Comparison of ENCODE assay signal across 20 cellular contexts in the genomic region with DNA sequence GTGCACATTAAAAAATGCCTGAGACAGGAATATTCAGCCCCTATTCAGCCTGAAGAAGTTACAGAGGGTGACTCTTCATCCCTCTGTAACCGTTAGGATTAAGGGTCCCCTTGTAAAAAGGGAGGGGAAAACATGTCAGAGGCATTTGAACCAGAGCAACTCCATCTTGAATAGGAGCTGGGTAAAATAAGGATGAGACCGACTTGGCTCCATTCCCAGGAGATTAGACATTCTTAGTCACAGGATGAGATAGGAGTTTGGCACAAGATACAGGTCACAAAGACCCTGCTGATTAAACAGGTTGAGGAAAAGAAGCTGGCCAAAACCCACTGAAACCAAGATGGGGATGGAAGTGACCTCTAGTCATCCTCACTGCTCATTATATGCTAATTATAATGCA. TPM values are rescaled to one million over a fixed set of nuclear protein-coding genes. Genes with fewer than 3 reads are reported as not detected.
DNase-seq lines count a peak whose midpoint lies in the region; ATAC-seq, FAIRE-seq and TF ChIP-seq lines count a peak whose summit lies in the region.
"Had no signal": no experiment of that assay in that cellular context is flagged by ENCODE, and none has a peak within 500 bp of the region (broad histone marks: within the 10 kb centered on the region; RNA-seq: fewer than 3 reads in every experiment).

No MANE protein-coding gene starts in this region.

- no peak for TF ChIP-seq CTCF in keratinocyte (optimal IDR thresholded peaks at IDR 0.05 in 1 of 3, IDR thresholded peaks at IDR 0.05 in 1 of 3, conservative IDR thresholded peaks at IDR 0.05 in 1 of 3; ENCODE audit: extremely low read depth in 1 of 3, insufficient read depth in 2 of 3, low read length in 3 of 3)

- H2AFZ ChIP-seq in keratinocyte (ENCODE audit: control insufficient read depth, low read length): no peak overlapping the region

- dilution Hi-C loops in keratinocyte (cut with MboI; ENCODE audit: extremely low pct_ligation_motif_present, low sequenced_read_pairs): no loop called here

- DNase-seq in EL: peak; percentile 70
- peak; percentile 80 to 83 for DNase-seq in NCI-H524 (lab: John Stamatoyannopoulos, UW)
- peak; percentile 36 for DNase-seq in amniotic epithelial cell (ENCODE audit: low read depth)
- DNase-seq in keratinocyte (ENCODE audit: low read depth, low spot score): no peak
- DNase-seq in NCI-H2107 treated with DMSO at 0.1 percent for 48 hours (lab: John Stamatoyannopoulos, UW; ENCODE audit: unreplicated experiment): no peak
- no peak for DNase-seq in GM19240 (ENCODE audit: insufficient read length, low spot score)
- DNase-seq: activated naive CD8-positive, alpha-beta T cell treated with anti-CD3 and anti-CD28 coated beads, Interleukin-2, amount 10 ng/mL, durations not matched to agents 7 days and 5 days; CD4-positive, CD25-positive, alpha-beta regulatory T cell; DMS153; left lung; mucosa of descending colon; NCI-H1092 treated with DMSO at 0.1 percent for 48 hours; NCI-H748 treated with DMSO at 0.1 percent for 48 hours; Peyer's patch; spleen; T-helper 9 cell had no signal

- H3K9me3 ChIP-seq in keratinocyte (ENCODE audit: control insufficient read depth, low read depth, low read length): no peaks in the 10 kb centered on the region
- H3K9me3 ChIP-seq: gastroesophageal sphincter, left lung, mucosa of descending colon, Peyer's patch, spleen, uterus had no signal

- no peak for ATAC-seq in GM21360 (IDR thresholded peaks at IDR 0.05; ENCODE audit: unreplicated experiment)
- ATAC-seq in HG02759 (IDR thresholded peaks at IDR 0.05; ENCODE audit: unreplicated experiment): no peak
- ATAC-seq: gastroesophageal sphincter, left lung, mucosa of descending colon had no signal

- no peak overlapping the region for H3K9ac ChIP-seq in keratinocyte (ENCODE audit: control insufficient read depth, extremely low read depth, insufficient read depth, low read length)

- no peak overlapping the region for H3K27ac ChIP-seq in keratinocyte (ENCODE audit: control insufficient read depth, insufficient read depth, low read length)
- H3K27ac ChIP-seq: gastroesophageal sphincter, left lung, Peyer's patch, spleen, uterus had no signal

- H3K4me2 ChIP-seq in keratinocyte (ENCODE audit: control insufficient read depth, extremely low read depth, insufficient read depth, low read depth, low read length): no peak overlapping the region

- no peaks in the 10 kb centered on the region for H4K20me1 ChIP-seq in keratinocyte (ENCODE audit: control insufficient read depth, extremely low read depth, insufficient read depth, low read length)

- FAIRE-seq in keratinocyte (lab: Jason Lieb, UNC): peak; percentile 59

- no peaks in the 10 kb centered on the region for H3K9me1 ChIP-seq in keratinocyte (ENCODE audit: control insufficient read depth, extremely low read depth, insufficient read depth, low read length)

- no peak overlapping the region for H3K4me3 ChIP-seq in keratinocyte (ENCODE audit: control insufficient read depth in 2 of 3, extremely low read depth in 1 of 3, insufficient read depth in 2 of 3, low read depth in 1 of 3, low read length in 3 of 3)
- H3K4me3 ChIP-seq: gastroesophageal sphincter, left lung, mucosa of descending colon, Peyer's patch, spleen, uterus had no signal

- H3K27me3 ChIP-seq in keratinocyte (ENCODE audit: control insufficient read depth, extremely low read depth, insufficient read depth, low read length): peaks cover 9% of the 10 kb centered on the region
- H3K27me3 ChIP-seq: gastroesophageal sphincter, left lung, Peyer's patch, spleen, uterus had no signal

- H3K79me2 ChIP-seq in keratinocyte (ENCODE audit: control insufficient read depth, insufficient read depth, low read length): no peaks in the 10 kb centered on the region

- H3K36me3 ChIP-seq in keratinocyte (ENCODE audit: control insufficient read depth in 2 of 2, extremely low read depth in 1 of 2, insufficient read depth in 2 of 2, low read length in 2 of 2): no peaks in the 10 kb centered on the region
- H3K36me3 ChIP-seq: gastroesophageal sphincter, left lung, Peyer's patch, spleen, uterus had no signal

- H3K4me1 ChIP-seq in keratinocyte (ENCODE audit: control insufficient read depth, extremely low read depth, insufficient read depth, low read length): peaks cover 17% of the 10 kb centered on the region
- H3K4me1 ChIP-seq: left lung, Peyer's patch, spleen, uterus had no signal

RNA-seq across cellular contexts. Expression of a gene that starts 19.9 kb away (rescaled TPM):
- 2.9 to 7.5 TPM (median 4.6 TPM) in 3 replicates for polyA plus RNA-seq in keratinocyte
- 10.8 TPM for polyA plus RNA-seq in keratinocyte (2011; ENCODE audit: low read depth)
- polyA plus RNA-seq in keratinocyte (2011; cell fraction: cytosol; rRNA removed): 1.8 and 3.6 TPM in 2 replicates
- 10.3 and 10.4 TPM in 2 replicates for polyA plus RNA-seq in keratinocyte (2011; cell fraction: nucleus; rRNA removed)
- 2.1 TPM in 2 replicates for polyA plus RNA-seq in keratinocyte (2012; ENCODE audit: low replicate concordance)
- polyA minus RNA-seq in keratinocyte: 0.36 to 3.7 TPM (median 2.3 TPM) in 3 replicates
- 2.3 TPM for polyA minus RNA-seq in keratinocyte (2011; cell fraction: cytosol; rRNA and poly(A)+ RNA removed)
- polyA minus RNA-seq in keratinocyte (2011; cell fraction: nucleus; rRNA and poly(A)+ RNA removed): 3.5 and 6.1 TPM in 2 replicates

Comparison
In these comparisons a context has a peak if more than half of its experiments do, and no peak if none do; other contexts are left out.
1. DNase-seq: peak in EL (single experiment), NCI-H524 (2 of 2) and amniotic epithelial cell (single experiment); none in keratinocyte (single experiment), NCI-H2107 treated with DMSO at 0.1 percent for 48 hours (single experiment) and GM19240 (single experiment).